Comparison of ENCODE assay signal across 8 cellular contexts in the genomic region with DNA sequence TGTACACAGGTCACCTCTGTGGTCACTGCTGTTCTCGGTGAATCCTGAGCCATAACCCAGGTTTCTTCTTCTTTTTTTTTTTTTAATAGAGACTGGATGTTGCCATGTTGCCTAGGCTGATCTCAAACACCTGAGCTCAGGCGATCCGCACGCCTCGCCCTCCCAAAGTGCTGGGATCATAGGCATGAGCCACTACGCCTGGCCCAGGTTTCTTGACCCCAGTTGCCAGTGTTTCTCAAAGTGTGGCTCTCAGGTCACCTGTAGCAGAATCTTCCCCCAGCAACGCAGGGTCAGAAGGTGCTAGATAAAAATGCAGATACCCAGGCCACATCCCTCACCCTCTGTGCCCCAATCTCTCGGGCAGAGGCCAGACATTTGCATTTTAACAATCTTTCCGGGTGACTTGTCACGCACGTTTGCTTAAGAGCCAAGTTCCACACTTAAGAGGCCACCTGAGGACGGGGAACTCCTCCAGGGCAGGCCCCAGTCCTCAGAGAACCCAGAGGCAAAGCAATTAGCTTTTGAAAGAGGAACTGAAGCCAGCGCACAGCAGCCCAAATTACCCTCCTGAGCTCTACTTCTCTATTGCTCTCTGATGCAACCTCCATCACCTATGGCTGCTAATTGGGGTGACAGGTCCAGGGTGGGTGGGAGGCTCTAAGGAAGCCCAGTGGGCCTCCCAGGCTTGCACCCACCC.
DNase-seq lines count a peak whose midpoint lies in the region; ATAC-seq, FAIRE-seq and TF ChIP-seq lines count a peak whose summit lies in the region.

No MANE protein-coding gene starts in this region.

- no peak overlapping the region for H3K4me3 Mint-ChIP-seq in Calu3 (ENCODE audit: low read depth, unreplicated experiment)

- H3K27me3 Mint-ChIP-seq in Calu3 (ENCODE audit: unreplicated experiment) = no peaks in the 10 kb centered on the region

- FAIRE-seq in small intestine (lab: Jason Lieb, UNC) = no peak

- H3K36me3 ChIP-seq in small intestine (ENCODE audit: control insufficient read depth in 2 of 2, insufficient read depth in 2 of 2, low read length in 2 of 2) (peaks cover 0 to 9% of the 10 kb centered on the region in 2 donors), tibial nerve (no peaks in the 10 kb centered on the region)

- H3K27me3 ChIP-seq in small intestine (ENCODE audit: control insufficient read depth in 2 of 2, insufficient read depth in 2 of 2, low read length in 2 of 2) (no peaks in the 10 kb centered on the region), tibial nerve (no peaks in the 10 kb centered on the region)

- BruUV-seq in Calu3 (replicated peaks; lab: Mats Ljungman, UMichigan) = no TSS peak

- DNase-seq in GF-D8 (lab: John Stamatoyannopoulos, UW) (peak; percentile 39), RPMI8226 (peak; percentile 57), small intestine (no peak), Calu3 (no peak), tibial nerve (ENCODE audit: low spot score in 2 of 2) (no peak), HK-2 (ENCODE audit: unreplicated experiment) (no peak)

- no peak overlapping the region for H3K27ac ChIP-seq in small intestine (ENCODE audit: low read depth in 1 of 2, low read length in 1 of 2)
- no peak overlapping the region for H3K27ac ChIP-seq in tibial nerve

- TF ChIP-seq POLR2A in tibial nerve (IDR thresholded peaks at IDR 0.05) = no peak

- H3K4me3 ChIP-seq in small intestine (ENCODE audit: low read depth in 1 of 2, low read length in 2 of 2) (no peak overlapping the region), tibial nerve (no peak overlapping the region)

- ATAC-seq in GM19395 (IDR thresholded peaks at IDR 0.05; ENCODE audit: unreplicated experiment) (peak; percentile 98), HG03064 (IDR thresholded peaks at IDR 0.05; ENCODE audit: low read depth, unreplicated experiment) (peak; percentile 80)

- intact Hi-C loops in Calu3 (cut with micrococcal nuclease; ENCODE audit: unreplicated experiment) = no loop called here

- H3K27ac Mint-ChIP-seq in Calu3 (ENCODE audit: unreplicated experiment) = no peak overlapping the region

- no peaks in the 10 kb centered on the region for H3K9me3 ChIP-seq in small intestine (ENCODE audit: control insufficient read depth, low read depth)
- no peaks in the 10 kb centered on the region for H3K9me3 ChIP-seq in tibial nerve

- H3K36me3 Mint-ChIP-seq in Calu3 (ENCODE audit: insufficient read depth, unreplicated experiment) = peaks cover 13% of the 10 kb centered on the region

- H3K4me1 Mint-ChIP-seq in Calu3 (ENCODE audit: low read depth, unreplicated experiment) = peaks cover 13% of the 10 kb centered on the region

- WGBS in small intestine, 3 donors = 80 to 86% (median 82%) methylated on average over 13 of the region's 13 CpGs
- 90 to 94% methylated on average over 12 to 13 of the region's 13 CpGs for WGBS in tibial nerve, 2 donors

- H3K4me1 ChIP-seq in small intestine (ENCODE audit: control insufficient read depth in 2 of 2, insufficient read depth in 1 of 2, low read depth in 1 of 2, low read length in 1 of 2) (no peaks in the 10 kb centered on the region), tibial nerve (peaks cover 6 to 33% (median 16%) of the 10 kb centered on the region in 4 donors)

- no peak for TF ChIP-seq CTCF in Calu3 (IDR thresholded peaks at IDR 0.05; ENCODE audit: unreplicated experiment)
- TF ChIP-seq CTCF in tibial nerve (IDR thresholded peaks at IDR 0.05) = no peak

- CTCF ChIA-PET in Calu3 (lab: Charles Lee) = interaction anchor here (0.5 to 0.6 kb wide), 3 partner anchors 36 to 201 kb away, joined by 3 read pairs; no protein-coding TSS in a partner anchor

- TF ChIP-seq EP300 in tibial nerve (IDR thresholded peaks at IDR 0.05) = no peak

- H3K9me3 Mint-ChIP-seq in Calu3 (ENCODE audit: low read depth, unreplicated experiment) = no peaks in the 10 kb centered on the region

Comparison
In these comparisons a context has a peak if more than half of its experiments do, and no peak if none do; other contexts are left out.
1. DNase-seq: peak in GF-D8 (single experiment) and RPMI8226 (single experiment); none in small intestine (single experiment), Calu3 (single experiment), tibial nerve (0 of 2) and HK-2 (single experiment).